ENCODE assay signal across 8 cellular contexts in the genomic region with DNA sequence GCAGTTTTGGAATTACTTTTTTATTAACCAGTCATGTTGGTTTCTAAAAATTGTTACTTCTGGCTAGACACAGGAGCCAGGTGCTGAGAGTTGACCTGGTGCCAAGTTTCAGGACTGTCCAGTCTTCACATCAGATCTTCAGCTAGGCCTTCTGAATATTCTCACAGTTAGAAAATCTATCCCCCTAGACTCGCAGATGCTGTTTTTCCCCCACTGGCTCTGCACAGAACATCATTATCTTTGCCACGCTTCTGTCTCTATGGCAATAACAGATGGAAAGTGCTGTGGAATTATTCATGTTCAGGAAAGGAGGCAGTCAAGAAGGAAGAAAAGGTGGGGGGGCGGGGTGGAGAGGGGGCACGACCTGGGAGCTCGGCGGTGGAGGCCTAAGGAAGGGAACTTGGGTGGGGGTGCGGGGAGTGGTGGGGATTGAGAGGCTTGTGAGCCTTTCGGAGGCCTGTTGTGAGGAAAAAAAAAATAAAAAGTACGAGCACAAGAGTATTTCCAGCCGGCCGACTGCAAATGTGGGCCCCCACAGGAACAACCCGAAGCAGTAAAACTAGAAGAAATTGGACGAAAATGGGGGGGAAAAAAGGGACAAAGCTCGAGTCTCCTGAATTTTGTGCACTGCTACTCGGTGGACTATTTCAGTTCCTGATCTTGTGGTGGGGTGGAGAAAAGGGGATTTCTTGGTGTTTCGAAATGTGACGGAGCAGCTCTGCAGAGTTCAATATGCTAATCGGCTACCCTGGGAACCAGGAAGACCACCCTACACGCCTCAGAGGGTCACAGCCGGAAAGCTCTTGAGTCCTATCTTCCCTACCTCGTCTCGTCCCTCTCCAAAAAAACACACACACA. TPM values are rescaled to one million over a fixed set of nuclear protein-coding genes. Genes with fewer than 3 reads are reported as not detected.
A peak's percentile ranks its signal among the peaks of the same experiment; 100 is the strongest.
DNase-seq lines count a peak whose midpoint lies in the region; ATAC-seq and TF ChIP-seq lines count a peak whose summit lies in the region.

No MANE protein-coding gene starts in this region.

- no peak for TF ChIP-seq EP300 in upper lobe of left lung (IDR thresholded peaks at IDR 0.05)

- peaks cover 0 to 13% (median 4%) of the 10 kb centered on the region in 4 donors for H3K36me3 ChIP-seq in upper lobe of left lung

- no peaks in the 10 kb centered on the region for H3K27me3 ChIP-seq in upper lobe of left lung

- TF ChIP-seq POLR2A in upper lobe of left lung (IDR thresholded peaks at IDR 0.05) = no peak

- peak overlapping the region; percentile 11 for H3K4me3 ChIP-seq in Jurkat, Clone E6-1 (ENCODE audit: low read length)
- peak overlapping the region; percentile 27 to 99 (median 92) for H3K4me3 ChIP-seq in upper lobe of left lung

- peak; percentile 16 for ATAC-seq in GM21619 (IDR thresholded peaks at IDR 0.05; ENCODE audit: unreplicated experiment)
- ATAC-seq in upper lobe of left lung (ENCODE audit: low FRiP score in 2 of 2) = peak in 1 of 2 donors; percentile 3

- TF ChIP-seq CTCF in upper lobe of left lung (IDR thresholded peaks at IDR 0.05) = no peak

- DNase-seq in GM03348 (ENCODE audit: low spot score) (peak; percentile 34), SK-N-DZ (ENCODE audit: low spot score) (peak; percentile 79), midbrain (lab: John Stamatoyannopoulos, UW) (peak; percentile 56), upper lobe of left lung (peak; percentile 21 to 30), posterior vena cava (ENCODE audit: low spot score) (no peak)
- DNase-seq in Jurkat, Clone E6-1 (ENCODE audit: low read depth, low spot score) = no peak
- peak; percentile 5 for DNase-seq in effector CD4-positive, alpha-beta T cell

- H3K9me3 ChIP-seq in upper lobe of left lung = no peaks in the 10 kb centered on the region

- H3K27ac ChIP-seq in upper lobe of left lung = peak overlapping the region; percentile 99 to 100 (median 100)

- H3K4me1 ChIP-seq in upper lobe of left lung = peaks cover 28 to 35% (median 31%) of the 10 kb centered on the region in 4 donors

- 5 to 6% methylated on average over 22 of the region's 22 CpGs for WGBS in upper lobe of left lung, 2 donors

- intact Hi-C loops in posterior vena cava (cut with DNase I) = no loop called here

RNA-seq across cellular contexts. Expression of gene SKIL, which starts 1.5 kb away (rescaled TPM):
- 0.85 TPM for polyA plus RNA-seq in Jurkat, Clone E6-1 (2012; ENCODE audit: insufficient read depth, insufficient read length)
- 18.7 and 19.2 TPM in 2 replicates for polyA plus RNA-seq in SK-N-DZ (2014; cell fraction: cytosol; rRNA removed)
- 19.8 and 27.6 TPM in 2 replicates for polyA plus RNA-seq in SK-N-DZ (2014; cell fraction: nucleus; rRNA removed)
- total RNA-seq in upper lobe of left lung = 10 to 100 TPM; 26.2 to 80.8 (median 69.3) TPM
- total RNA-seq in posterior vena cava = 100 to 1,000 TPM in 1 of 2 donors, 10 to 100 TPM in 1; 77.2 to 101 TPM

Comparison
In these comparisons a context has a peak if more than half of its experiments do, and no peak if none do; other contexts are left out.
1. DNase-seq: peak in GM03348 (single experiment), SK-N-DZ (single experiment), effector CD4-positive, alpha-beta T cell (single experiment), midbrain (single experiment) and upper lobe of left lung (2 of 2); none in Jurkat, Clone E6-1 (single experiment) and posterior vena cava (single experiment).